1 cellular context compared by ENCODE assay signal in the genomic region with DNA sequence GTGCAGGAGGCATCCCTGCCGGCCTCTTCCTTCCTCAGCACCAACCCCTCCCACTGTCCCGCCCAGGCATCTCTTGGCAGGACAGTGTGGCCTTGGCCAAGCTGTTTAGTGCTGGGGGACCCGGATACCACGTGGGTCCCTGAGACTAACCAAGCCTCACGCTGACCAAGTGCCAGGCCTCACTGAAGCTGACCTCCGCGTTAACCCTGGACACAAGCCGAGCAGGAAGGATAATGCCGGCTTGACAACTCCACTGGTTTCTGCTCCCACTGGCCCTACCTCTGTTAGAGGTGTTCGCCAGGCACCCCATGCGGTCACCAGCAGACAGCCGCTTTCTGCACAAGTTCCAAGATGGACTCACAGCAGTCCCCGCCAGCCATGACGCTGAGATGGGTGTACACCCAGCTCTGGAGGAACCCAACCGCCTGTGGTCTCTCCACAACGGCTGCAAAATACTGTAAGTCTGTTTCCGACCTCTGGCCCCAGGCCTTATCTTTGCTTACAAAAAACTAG.
TF ChIP-seq lines count a peak whose summit lies in the region.

No MANE protein-coding gene starts in this region.

TF ChIP-seq in H1, 55 proteins besides CTCF, POLR2A, EP300 and RAD21:
- TF ChIP-seq TCF12 (IDR thresholded peaks at IDR 0.05; ENCODE audit: low read depth, low read length), result no peak
- no peak for TF ChIP-seq SP4 (IDR thresholded peaks at IDR 0.05; ENCODE audit: low read length)
- TF ChIP-seq JUND (IDR thresholded peaks at IDR 0.05; ENCODE audit: low read length), result no peak
- no peak for TF ChIP-seq ZNF274 (IDR thresholded peaks at IDR 0.05; ENCODE audit: borderline replicate concordance, extremely low read depth, low read length)
- no peak for TF ChIP-seq MAFK (IDR thresholded peaks at IDR 0.05; ENCODE audit: low read depth, low read length)
- no peak for TF ChIP-seq ASH2L (IDR thresholded peaks at IDR 0.05; ENCODE audit: low read length)
- TF ChIP-seq EGR1 (IDR thresholded peaks at IDR 0.05; ENCODE audit: borderline replicate concordance, low read depth, low read length), result no peak
